In genomic region chr1:111600295-111600694, GRCh38 we compare ENCODE assay signal across 1 cellular context.
TF ChIP-seq lines count a peak whose summit lies in the region.

No MANE protein-coding gene starts in this region.

TF ChIP-seq in HepG2, 621 proteins besides CTCF, POLR2A, EP300 and RAD21:
- no peak for TF ChIP-seq ZNF281 (CRISPR knock-in tag; IDR thresholded peaks at IDR 0.05; ENCODE audit: borderline replicate concordance)
- TF ChIP-seq SP5 (CRISPR knock-in tag; IDR thresholded peaks at IDR 0.05; ENCODE audit: borderline replicate concordance, low read depth) = no peak
- no peak for TF ChIP-seq IRF2 (CRISPR knock-in tag; IDR thresholded peaks at IDR 0.05)
- TF ChIP-seq STAT6 (CRISPR knock-in tag; IDR thresholded peaks at IDR 0.05; ENCODE audit: borderline replicate concordance) = no peak
- no peak for TF ChIP-seq ZNF547 (CRISPR knock-in tag; IDR thresholded peaks at IDR 0.05)
- no peak for TF ChIP-seq HNF4G (IDR thresholded peaks at IDR 0.05; ENCODE audit: borderline replicate concordance, low read depth, low read length)
- TF ChIP-seq HNF4G (CRISPR knock-in tag; IDR thresholded peaks at IDR 0.05; ENCODE audit: borderline replicate concordance, low read depth) = no peak
- TF ChIP-seq HMGXB4 (CRISPR knock-in tag; IDR thresholded peaks at IDR 0.05; ENCODE audit: borderline replicate concordance in 1 of 2, low read depth in 1 of 2) = no peak
- TF ChIP-seq SKIL (CRISPR knock-in tag; IDR thresholded peaks at IDR 0.05; ENCODE audit: borderline replicate concordance) = no peak
- TF ChIP-seq AHR (CRISPR knock-in tag; IDR thresholded peaks at IDR 0.05) = no peak
- no peak for TF ChIP-seq NFE2L1 (CRISPR knock-in tag; IDR thresholded peaks at IDR 0.05; ENCODE audit: borderline replicate concordance)
- TF ChIP-seq GTF2F1 (IDR thresholded peaks at IDR 0.05; ENCODE audit: low read length) = no peak
- TF ChIP-seq NFAT5 (CRISPR knock-in tag; IDR thresholded peaks at IDR 0.05) = no peak
- no peak for TF ChIP-seq ATF1 (CRISPR knock-in tag; IDR thresholded peaks at IDR 0.05)
- TF ChIP-seq ATF3 (CRISPR knock-in tag; IDR thresholded peaks at IDR 0.05) = no peak
- TF ChIP-seq SYNCRIP (IDR thresholded peaks at IDR 0.05; ENCODE audit: insufficient read depth, low read depth, low read length) = no peak
- no peak for TF ChIP-seq TCF7L2 (IDR thresholded peaks at IDR 0.05; ENCODE audit: low read depth, low read length)
